ENCODE assay signal across 10 cellular contexts in the genomic region with DNA sequence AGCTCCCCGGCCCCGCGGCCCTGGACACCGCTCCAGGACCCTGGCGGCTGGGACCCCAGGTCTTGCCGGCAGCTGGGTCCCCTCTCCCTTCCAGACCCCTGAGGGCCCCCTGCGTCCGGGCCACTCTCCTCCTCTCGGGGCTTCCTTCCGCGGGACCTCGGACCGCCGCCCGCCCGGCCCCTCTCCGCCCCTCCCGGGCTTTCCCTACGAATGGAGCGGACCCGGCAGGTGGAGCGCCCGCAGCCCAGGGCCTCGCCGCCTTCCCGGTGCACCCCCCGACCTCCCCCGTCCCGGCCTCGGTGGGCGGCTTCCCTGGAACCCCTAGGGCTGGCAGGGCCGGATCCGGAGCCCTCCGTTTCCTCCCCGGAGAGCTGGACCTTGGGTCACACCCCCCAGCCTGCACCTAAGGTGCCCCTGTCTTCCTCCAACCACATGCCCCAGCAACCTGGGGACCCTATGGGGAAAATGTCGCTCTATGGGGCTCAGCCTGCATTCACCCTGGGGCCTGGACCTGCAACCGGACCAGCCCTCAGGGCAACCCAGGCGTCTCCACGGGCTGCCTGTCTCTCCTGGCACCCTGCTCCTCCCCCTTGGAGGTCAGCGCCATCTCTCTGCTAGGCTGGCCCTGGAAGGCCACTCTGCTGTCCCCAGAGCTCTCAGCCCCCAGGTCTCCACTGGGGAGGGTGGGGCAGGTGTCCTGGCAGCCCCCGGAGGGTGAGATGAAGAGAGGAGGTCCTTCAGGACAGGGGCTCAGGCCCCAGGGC. TPM values are rescaled to one million over a fixed set of nuclear protein-coding genes. Genes with fewer than 3 reads are reported as not detected.
DNase-seq lines count a peak whose midpoint lies in the region; ATAC-seq and TF ChIP-seq lines count a peak whose summit lies in the region.
"Had no signal": no experiment of that assay in that cellular context is flagged by ENCODE, and none has a peak within 500 bp of the region (broad histone marks: within the 10 kb centered on the region; RNA-seq: fewer than 3 reads in every experiment).

No MANE protein-coding gene starts in this region.

- peak overlapping the region; percentile 78 to 96 (median 89) for H3K4me2 ChIP-seq in BLaER1 treated with 17β-estradiol and CSF1 and Interleukin-3, amounts not matched to agents 10 nM and 100 nM

- no peaks in the 10 kb centered on the region for H3K27me3 Mint-ChIP-seq in natural killer cell treated with Interleukin-12 subunit alpha and Interleukin-12 subunit beta and Interleukin-15 and Interleukin-18, amount 100 ng/mL, for 72 hours

- peak overlapping the region in 2 of 11 experiments; percentile 13 to 48; a peak in 2 of 22 replicates for H3K27ac ChIP-seq in BLaER1 treated with 17β-estradiol and CSF1 and Interleukin-3, amounts not matched to agents 10 nM and 100 nM
- H3K27ac ChIP-seq in esophagus muscularis mucosa (replicated peaks in 1 of 4) = peak overlapping the region in 2 of 4 donors; percentile 51 to 64

- peak overlapping the region; percentile 81 for H3K4me3 Mint-ChIP-seq in natural killer cell treated with Interleukin-12 subunit alpha and Interleukin-12 subunit beta and Interleukin-15 and Interleukin-18, amount 100 ng/mL, for 72 hours

- peaks cover 55 to 70% (median 60%) of the 10 kb centered on the region in 10 experiments for H3K4me1 ChIP-seq in BLaER1 treated with 17β-estradiol and CSF1 and Interleukin-3, amounts not matched to agents 10 nM and 100 nM
- H3K4me1 ChIP-seq in NT2/D1 (ENCODE audit: insufficient read depth, insufficient read length) (peaks cover 44% of the 10 kb centered on the region), esophagus muscularis mucosa (peaks cover 16 to 35% (median 29%) of the 10 kb centered on the region in 4 donors)

- no peaks in the 10 kb centered on the region for H3K36me3 ChIP-seq in BLaER1 treated with 17β-estradiol and CSF1 and Interleukin-3, amounts not matched to agents 10 nM and 100 nM
- peaks cover 14% of the 10 kb centered on the region for H3K36me3 ChIP-seq in NT2/D1 (ENCODE audit: insufficient read depth, insufficient read length, low read length)
- H3K36me3 ChIP-seq in esophagus muscularis mucosa = peaks cover 0 to 13% (median 0%) of the 10 kb centered on the region in 4 donors

- no peak for DNase-seq in NT2/D1 (ENCODE audit: low read depth, low spot score)
- no peak for DNase-seq in esophagus muscularis mucosa (ENCODE audit: extremely low spot score)
- no peak for DNase-seq in natural killer cell treated with Interleukin-12 subunit alpha and Interleukin-12 subunit beta and Interleukin-15 and Interleukin-18, amount 100 ng/mL, for 72 hours (ENCODE audit: low spot score)
- DNase-seq in GM19238 (ENCODE audit: insufficient read length, low spot score) = no peak
- no peak for DNase-seq in stimulated activated CD4-positive, alpha-beta T cell treated with anti-CD3 and anti-CD28 coated beads, Interleukin-2, amount 100 ng/mL, for 24 hours
- DNase-seq in T1000 (lab: John Stamatoyannopoulos, UW) = no peak
- DNase-seq: DND-41, occipital lobe had no signal

- H3K36me3 Mint-ChIP-seq in natural killer cell treated with Interleukin-12 subunit alpha and Interleukin-12 subunit beta and Interleukin-15 and Interleukin-18, amount 100 ng/mL, for 72 hours = peaks cover under 1% of the 10 kb centered on the region

- ATAC-seq in natural killer cell treated with Interleukin-12 subunit alpha and Interleukin-12 subunit beta and Interleukin-15 and Interleukin-18, amount 100 ng/mL, for 72 hours = no peak
- ATAC-seq in HG03469 (IDR thresholded peaks at IDR 0.05; ENCODE audit: unreplicated experiment) = no peak

- intact Hi-C loops in esophagus muscularis mucosa (cut with DNase I) = no loop called here

- peak overlapping the region; percentile 71 to 83 for H3K27ac Mint-ChIP-seq in natural killer cell treated with Interleukin-12 subunit alpha and Interleukin-12 subunit beta and Interleukin-15 and Interleukin-18, amount 100 ng/mL, for 72 hours

- H3K4me3 ChIP-seq in BLaER1 treated with 17β-estradiol and CSF1 and Interleukin-3, amounts not matched to agents 10 nM and 100 nM = peak overlapping the region; percentile 48 to 69 (median 56)
- H3K4me3 ChIP-seq in NT2/D1 (ENCODE audit: insufficient read length, low read depth) = peak overlapping the region; percentile 41
- peak overlapping the region; percentile 49 to 57 (median 54) for H3K4me3 ChIP-seq in esophagus muscularis mucosa

- TF ChIP-seq POLR2A in esophagus muscularis mucosa (IDR thresholded peaks at IDR 0.05; ENCODE audit: low read depth) = no peak

- WGBS in esophagus muscularis mucosa = 35% methylated on average over 17 of the region's 41 CpGs

- H3K4me1 Mint-ChIP-seq in natural killer cell treated with Interleukin-12 subunit alpha and Interleukin-12 subunit beta and Interleukin-15 and Interleukin-18, amount 100 ng/mL, for 72 hours (ENCODE audit: low read depth in 2 of 2) = peaks cover 46 to 47% of the 10 kb centered on the region in 2 donors

- peaks cover 0 to 10% (median 0%) of the 10 kb centered on the region in 11 experiments; a peak in 4 of 22 replicates for H4K20me1 ChIP-seq in BLaER1 treated with 17β-estradiol and CSF1 and Interleukin-3, amounts not matched to agents 10 nM and 100 nM

- no peaks in the 10 kb centered on the region for H3K9me3 ChIP-seq in BLaER1 treated with 17β-estradiol and CSF1 and Interleukin-3, amounts not matched to agents 10 nM and 100 nM (replicated peaks in 1 of 11)
- H3K9me3 ChIP-seq in NT2/D1 (ENCODE audit: insufficient read depth, low read length) (no peaks in the 10 kb centered on the region), esophagus muscularis mucosa (no peaks in the 10 kb centered on the region)

- no peaks in the 10 kb centered on the region for H3K9me3 Mint-ChIP-seq in natural killer cell treated with Interleukin-12 subunit alpha and Interleukin-12 subunit beta and Interleukin-15 and Interleukin-18, amount 100 ng/mL, for 72 hours

- peak overlapping the region in 7 of 11 experiments; percentile 23 to 80 (median 50); a peak in 9 of 22 replicates for H3K9ac ChIP-seq in BLaER1 treated with 17β-estradiol and CSF1 and Interleukin-3, amounts not matched to agents 10 nM and 100 nM
- peak overlapping the region; percentile 76 for H3K9ac ChIP-seq in NT2/D1 (ENCODE audit: insufficient read length, low read depth)

- TF ChIP-seq EP300 in esophagus muscularis mucosa (IDR thresholded peaks at IDR 0.05) = no peak

- no peak for TF ChIP-seq CTCF in esophagus muscularis mucosa (IDR thresholded peaks at IDR 0.05)

- peaks cover 44 to 53% (median 47%) of the 10 kb centered on the region in 11 experiments for H3K27me3 ChIP-seq in BLaER1 treated with 17β-estradiol and CSF1 and Interleukin-3, amounts not matched to agents 10 nM and 100 nM
- H3K27me3 ChIP-seq in NT2/D1 (ENCODE audit: insufficient read depth, insufficient read length) (peaks cover 14% of the 10 kb centered on the region), esophagus muscularis mucosa (peaks cover 0 to 49% (median 22%) of the 10 kb centered on the region in 4 donors)

RNA-seq across cellular contexts. Expression of gene B3GNT7, which starts 0.7 kb away (rescaled TPM):
- 1 to 10 TPM; 3.7 to 7.0 (median 4.5) TPM for total RNA-seq in esophagus muscularis mucosa
- total RNA-seq in natural killer cell treated with Interleukin-12 subunit alpha and Interleukin-12 subunit beta and Interleukin-15 and Interleukin-18, amount 100 ng/mL, for 72 hours = 10 to 100 TPM; 12.6 to 20.1 TPM
